ENCODE assay signal across 28 cellular contexts in genomic region chr4:99504804-99505502, GRCh38. TPM values are rescaled to one million over a fixed set of nuclear protein-coding genes. Genes with fewer than 3 reads are reported as not detected.
DNase-seq lines count a peak whose midpoint lies in the region; ATAC-seq, FAIRE-seq and TF ChIP-seq lines count a peak whose summit lies in the region.
"Had no signal": no experiment of that assay in that cellular context is flagged by ENCODE, and none has a peak within 500 bp of the region (broad histone marks: within the 10 kb centered on the region; RNA-seq: fewer than 3 reads in every experiment).

No MANE protein-coding gene starts in this region.

- POLR2A ChIA-PET in MCF 10A (lab: Yijun Ruan, JAX): no interaction called here

- H3K9me3 ChIP-seq in mammary epithelial cell (replicated peaks; ENCODE audit: insufficient read depth, low read length) (no peaks in the 10 kb centered on the region), pancreas (no peaks in the 10 kb centered on the region)
- H3K9me3 ChIP-seq: upper lobe of left lung had no signal

- dilution Hi-C loops in mammary epithelial cell (cut with HindIII; ENCODE audit: low sequenced_read_pairs): no loop called here

- H3K27ac ChIP-seq in mammary epithelial cell (ENCODE audit: insufficient read depth, low read depth, low read length): no peak overlapping the region
- H3K27ac ChIP-seq in pancreas: no peak overlapping the region
- H3K27ac ChIP-seq: gastroesophageal sphincter, RWPE1, upper lobe of left lung had no signal

- H3K4me3 Mint-ChIP-seq in MCF 10A (ENCODE audit: unreplicated experiment): no peak overlapping the region
- H3K4me3 Mint-ChIP-seq: activated CD4-positive, alpha-beta memory T cell treated with anti-CD3 and anti-CD28 coated beads for 36 hours; H9; IgD-negative memory B cell; nephron progenitor cell; stimulated activated naive CD8-positive, alpha-beta T cell treated with anti-CD3 and anti-CD28 coated beads, Interleukin-15, amount 100 ng/mL, for 72 hours had no signal

- in situ Hi-C loops in mammary epithelial cell (cut with MboI; ENCODE audit: low sequenced_read_pairs in 2 of 2): no loop called here

- BruUV-seq in mammary epithelial cell (replicated peaks; lab: Mats Ljungman, UMichigan): no TSS peak
- no TSS peak for BruUV-seq in MCF 10A (replicated peaks; lab: Mats Ljungman, UMichigan)

- no peak for FAIRE-seq in pancreas (lab: Jason Lieb, UNC)
- FAIRE-seq: GM12891 had no signal

- H3K4me3 ChIP-seq in mammary epithelial cell (replicated peaks in 1 of 3; ENCODE audit: insufficient read depth in 1 of 3, low read depth in 2 of 3, low read length in 3 of 3) (no peak overlapping the region), pancreas (no peak overlapping the region)
- H3K4me3 ChIP-seq: gastroesophageal sphincter, upper lobe of left lung had no signal

- CTCF ChIA-PET in mammary epithelial cell (lab: Charles Lee; ENCODE audit: low non-redundant PET): no interaction called here
- CTCF ChIA-PET in MCF 10A (lab: Yijun Ruan, JAX): interaction anchor here (0.5 to 0.8 kb wide), 2 partner anchors 15 to 42 kb away, joined by 3 read pairs; no protein-coding TSS in a partner anchor

- H3K27me3 ChIP-seq in mammary epithelial cell (ENCODE audit: insufficient read depth, low read length) (peaks cover 3% of the 10 kb centered on the region), pancreas (no peaks in the 10 kb centered on the region)
- H3K27me3 ChIP-seq: gastroesophageal sphincter, upper lobe of left lung had no signal

- ATAC-seq in pancreas (no peak), GM18502 (IDR thresholded peaks at IDR 0.05; ENCODE audit: poor library complexity, unreplicated experiment) (no peak)
- ATAC-seq: gastroesophageal sphincter; stimulated activated naive CD8-positive, alpha-beta T cell treated with anti-CD3 and anti-CD28 coated beads, Interleukin-15, amount 100 ng/mL, for 72 hours had no signal

- DNase-seq in mammary epithelial cell (peak; percentile 9), MCF 10A (ENCODE audit: unreplicated experiment) (no peak), Kasumi-1 (lab: John Stamatoyannopoulos, UW) (peak; percentile 37 to 59), SHP77 treated with DMSO at 0.1 percent for 48 hours (lab: John Stamatoyannopoulos, UW) (peak; percentile 1), retina (peak; percentile 6), pancreas (no peak), HuH-7 (ENCODE audit: low spot score) (no peak)
- DNase-seq: activated CD4-positive, alpha-beta memory T cell treated with anti-CD3 and anti-CD28 coated beads for 36 hours; activated naive CD4-positive, alpha-beta T cell; activated T-cell treated with anti-CD3 and anti-CD28 coated beads, Interleukin-2, amount 50 U/mL, for 1 hour; Calu3; central memory CD4-positive, alpha-beta T cell; H9; kidney glomerular epithelial cell; mesendoderm; NCI-H1048; nephron progenitor cell; stimulated activated CD4-positive, alpha-beta T cell treated with anti-CD3 and anti-CD28 coated beads, Interleukin-2, amount 100 ng/mL, for 48 hours; stimulated activated naive CD8-positive, alpha-beta T cell treated with anti-CD3 and anti-CD28 coated beads, Interleukin-15, amount 100 ng/mL, for 72 hours; SW 1271; upper lobe of left lung had no signal

- intact Hi-C loops in mammary epithelial cell (cut with micrococcal nuclease): no loop called here
- intact Hi-C loops in MCF 10A (cut with micrococcal nuclease): no loop called here
- intact Hi-C loops in pancreas (cut with DNase I): no loop called here

- H3K4me2 ChIP-seq in mammary epithelial cell (ENCODE audit: insufficient read depth, low read depth, low read length): no peak overlapping the region

- no peaks in the 10 kb centered on the region for H3K36me3 ChIP-seq in mammary epithelial cell (ENCODE audit: insufficient read depth, low read length)
- no peaks in the 10 kb centered on the region for H3K36me3 ChIP-seq in pancreas
- H3K36me3 ChIP-seq: gastroesophageal sphincter, upper lobe of left lung had no signal

- H3K27me3 Mint-ChIP-seq in MCF 10A (ENCODE audit: insufficient read depth, unreplicated experiment): no peaks in the 10 kb centered on the region
- H3K27me3 Mint-ChIP-seq: activated CD4-positive, alpha-beta memory T cell treated with anti-CD3 and anti-CD28 coated beads for 36 hours; progenitor cell of endocrine pancreas; stimulated activated naive CD8-positive, alpha-beta T cell treated with anti-CD3 and anti-CD28 coated beads, Interleukin-15, amount 100 ng/mL, for 72 hours had no signal

- H3K9ac ChIP-seq in mammary epithelial cell (ENCODE audit: insufficient read depth, low read length): no peak overlapping the region

- H3K4me1 ChIP-seq in mammary epithelial cell (ENCODE audit: insufficient read depth, low read length) (peaks cover 7% of the 10 kb centered on the region), pancreas (no peaks in the 10 kb centered on the region)
- H3K4me1 ChIP-seq: gastroesophageal sphincter, upper lobe of left lung had no signal

- 81% methylated on average over 3 of the region's 3 CpGs for WGBS in mammary epithelial cell (ENCODE audit: low coverage, missing lambda C conversion rate)
- WGBS in pancreas, 2 donors: 88 to 92% methylated on average over 3 of the region's 3 CpGs

- TF ChIP-seq CTCF in mammary epithelial cell (conservative IDR thresholded peaks at IDR 0.05 in 1 of 2, IDR thresholded peaks at IDR 0.05 in 1 of 2; ENCODE audit: extremely low read depth in 1 of 2, insufficient read depth in 1 of 2, low read depth in 1 of 2, low read length in 2 of 2) (no peak), MCF 10A (IDR thresholded peaks at IDR 0.05; ENCODE audit: unreplicated experiment) (no peak), pancreas (IDR thresholded peaks at IDR 0.05) (no peak)

- H3K9me3 Mint-ChIP-seq in MCF 10A (ENCODE audit: unreplicated experiment): peaks cover 11% of the 10 kb centered on the region
- H3K9me3 Mint-ChIP-seq: activated CD4-positive, alpha-beta memory T cell treated with anti-CD3 and anti-CD28 coated beads for 36 hours; nephron progenitor cell had no signal

- H3K27ac Mint-ChIP-seq in MCF 10A (ENCODE audit: low read depth, unreplicated experiment): no peak overlapping the region
- H3K27ac Mint-ChIP-seq: activated CD4-positive, alpha-beta memory T cell treated with anti-CD3 and anti-CD28 coated beads for 36 hours; IgD-negative memory B cell; nephron progenitor cell; progenitor cell of endocrine pancreas had no signal

- H2AFZ ChIP-seq in mammary epithelial cell (ENCODE audit: low read depth, low read length): no peak overlapping the region

- H3K4me1 Mint-ChIP-seq in MCF 10A (ENCODE audit: insufficient read depth, unreplicated experiment): peaks cover 5% of the 10 kb centered on the region
- H3K4me1 Mint-ChIP-seq: nephron progenitor cell had no signal

- no peaks in the 10 kb centered on the region for H4K20me1 ChIP-seq in mammary epithelial cell (ENCODE audit: insufficient read depth, low read length)

- no peaks in the 10 kb centered on the region for H3K79me2 ChIP-seq in mammary epithelial cell (ENCODE audit: insufficient read depth, low read length)

- no peaks in the 10 kb centered on the region for H3K36me3 Mint-ChIP-seq in MCF 10A (ENCODE audit: insufficient read depth, unreplicated experiment)
- H3K36me3 Mint-ChIP-seq: activated CD4-positive, alpha-beta memory T cell treated with anti-CD3 and anti-CD28 coated beads for 36 hours; IgD-negative memory B cell had no signal

RNA-seq across cellular contexts. Expression of gene C4orf17, which starts 5.9 kb away (rescaled TPM):
- not detected for total RNA-seq in mammary epithelial cell
- not detected for polyA plus RNA-seq in mammary epithelial cell
- not detected for polyA minus RNA-seq in mammary epithelial cell
- not detected in 2 replicates for total RNA-seq in MCF 10A (2022)
- not detected for total RNA-seq in pancreas
- polyA plus RNA-seq in pancreas: not detected
- total RNA-seq: activated CD4-positive, alpha-beta memory T cell treated with anti-CD3 and anti-CD28 coated beads for 36 hours; Calu3; gastroesophageal sphincter; H9; progenitor cell of endocrine pancreas; skeletal muscle tissue; upper lobe of left lung had no signal
- polyA plus RNA-seq: IgD-negative memory B cell had no signal

RNA-seq across cellular contexts. Expression of gene TRMT10A, which starts 58.9 kb away (rescaled TPM):
- total RNA-seq in mammary epithelial cell (1 to 10 TPM; 4.0 to 9.1 TPM), MCF 10A (2022) (17.7 and 19.1 TPM in 2 replicates), pancreas (1 to 10 TPM; 2.4 to 4.8 (median 3.3) TPM)
- polyA plus RNA-seq in mammary epithelial cell (3.3 TPM), pancreas (1 to 10 TPM; 2.3 to 3.9 TPM)
- not detected for polyA minus RNA-seq in mammary epithelial cell

Comparison
In these comparisons a context has a peak if more than half of its experiments do, and no peak if none do; other contexts are left out.
1. DNase-seq: peak in mammary epithelial cell (single experiment), Kasumi-1 (2 of 2), SHP77 treated with DMSO at 0.1 percent for 48 hours (single experiment) and retina (single experiment); none in MCF 10A (single experiment), pancreas (0 of 6) and HuH-7 (single experiment).